8 cellular contexts compared by ENCODE assay signal in the genomic region with DNA sequence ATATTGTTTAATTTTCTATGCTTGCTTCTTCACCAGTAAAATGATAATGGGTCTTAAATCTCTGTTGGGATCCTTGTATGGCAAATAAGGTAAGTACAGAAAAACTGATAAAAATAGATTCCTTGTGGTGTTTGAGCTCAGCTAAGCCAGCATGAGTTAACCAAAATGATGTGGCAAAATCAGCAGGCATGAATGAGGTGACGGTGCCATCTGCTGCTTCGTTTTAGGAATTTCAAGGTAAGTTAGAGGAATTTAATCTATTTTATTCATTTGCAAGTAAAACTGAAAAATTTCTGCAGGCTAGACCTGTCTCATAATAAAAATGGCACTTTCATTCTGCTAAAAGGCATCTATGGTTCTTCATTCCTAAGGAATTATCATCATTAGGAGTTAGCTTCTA. TPM values are rescaled to one million over a fixed set of nuclear protein-coding genes. Genes with fewer than 3 reads are reported as not detected.
DNase-seq lines count a peak whose midpoint lies in the region; ATAC-seq and TF ChIP-seq lines count a peak whose summit lies in the region.

No MANE protein-coding gene starts in this region.

- no peaks in the 10 kb centered on the region for H3K9me3 ChIP-seq in liver (ENCODE audit: control insufficient read depth in 4 of 4, low read length in 3 of 4)

- peak; percentile 96 to 97 for TF ChIP-seq RAD21 in liver (IDR thresholded peaks at IDR 0.05)

- peaks cover 0 to 4% (median 0%) of the 10 kb centered on the region in 4 donors for H3K4me1 ChIP-seq in liver (ENCODE audit: control insufficient read depth in 4 of 4, insufficient read depth in 4 of 4, low read length in 3 of 4)

- peak; percentile 66 for DNase-seq in ELR (ENCODE audit: low read depth)
- DNase-seq in LHCN-M2 (ENCODE audit: low read depth): peak; percentile 34
- peak; percentile 11 for DNase-seq in T1000 (lab: John Stamatoyannopoulos, UW)
- peak; percentile 30 for DNase-seq in cerebellar cortex (ENCODE audit: low spot score)
- peak; percentile 45 for DNase-seq in stimulated activated naive CD8-positive, alpha-beta T cell treated with anti-CD3 and anti-CD28 coated beads, Interleukin-15, Interleukin-2, amounts not matched to agents 100 U/mL and 50 U/mL, for 24 hours
- DNase-seq in cerebellar nuclear complex (lab: John Stamatoyannopoulos, UW): no peak
- DNase-seq in HuH-7.5 (ENCODE audit: low spot score): no peak

- WGBS in liver: 9% methylated on average over 2 of the region's 2 CpGs

- no peak overlapping the region for H3K27ac ChIP-seq in liver (ENCODE audit: low read depth in 1 of 2, low read length in 2 of 2)

- H3K9ac ChIP-seq in liver (ENCODE audit: low read depth in 1 of 2, low read length in 2 of 2): no peak overlapping the region

- ATAC-seq in stimulated activated naive CD8-positive, alpha-beta T cell treated with anti-CD3 and anti-CD28 coated beads, Interleukin-15, Interleukin-2, amounts not matched to agents 100 U/mL and 50 U/mL, for 24 hours: peak; percentile 61

- no peaks in the 10 kb centered on the region for H3K36me3 ChIP-seq in liver (ENCODE audit: control insufficient read depth in 4 of 4, insufficient read depth in 3 of 4, low read depth in 1 of 4, low read length in 3 of 4)

- no peak overlapping the region for H3K4me3 ChIP-seq in liver (ENCODE audit: low read depth in 1 of 3, low read length in 3 of 3)

- TF ChIP-seq CTCF in liver (IDR thresholded peaks at IDR 0.05; ENCODE audit: low read depth, low read length, missing input control): peak; percentile 80

- no peaks in the 10 kb centered on the region for H3K27me3 ChIP-seq in liver (ENCODE audit: control insufficient read depth in 4 of 4, insufficient read depth in 4 of 4, low read length in 3 of 4)

TF ChIP-seq in liver, 16 proteins besides CTCF, POLR2A, EP300 and RAD21:
- TF ChIP-seq HNF4G (IDR thresholded peaks at IDR 0.05) (no peak), SP1 (IDR thresholded peaks at IDR 0.05) (no peak), FOXA1 (IDR thresholded peaks at IDR 0.05) (no peak), NR2F2 (IDR thresholded peaks at IDR 0.05) (no peak), YY1 (IDR thresholded peaks at IDR 0.05) (no peak), EGR1 (IDR thresholded peaks at IDR 0.05; ENCODE audit: low read depth in 2 of 2) (no peak), HNF4A (conservative IDR thresholded peaks at IDR 0.05) (no peak), GABPA (IDR thresholded peaks at IDR 0.05 in 1 of 2, conservative IDR thresholded peaks at IDR 0.05 in 1 of 2) (no peak), RXRA (IDR thresholded peaks at IDR 0.05) (no peak), JUND (IDR thresholded peaks at IDR 0.05) (no peak), TAF1 (conservative IDR thresholded peaks at IDR 0.05) (no peak), FOXA2 (IDR thresholded peaks at IDR 0.05) (no peak)
- TF ChIP-seq, protein P1, sequence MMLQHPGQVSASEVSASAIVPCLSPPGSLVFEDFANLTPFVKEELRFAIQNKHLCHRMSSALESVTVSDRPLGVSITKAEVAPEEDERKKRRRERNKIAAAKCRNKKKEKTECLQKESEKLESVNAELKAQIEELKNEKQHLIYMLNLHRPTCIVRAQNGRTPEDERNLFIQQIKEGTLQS (IDR thresholded peaks at IDR 0.05): no peak
- TF ChIP-seq, protein P2, sequence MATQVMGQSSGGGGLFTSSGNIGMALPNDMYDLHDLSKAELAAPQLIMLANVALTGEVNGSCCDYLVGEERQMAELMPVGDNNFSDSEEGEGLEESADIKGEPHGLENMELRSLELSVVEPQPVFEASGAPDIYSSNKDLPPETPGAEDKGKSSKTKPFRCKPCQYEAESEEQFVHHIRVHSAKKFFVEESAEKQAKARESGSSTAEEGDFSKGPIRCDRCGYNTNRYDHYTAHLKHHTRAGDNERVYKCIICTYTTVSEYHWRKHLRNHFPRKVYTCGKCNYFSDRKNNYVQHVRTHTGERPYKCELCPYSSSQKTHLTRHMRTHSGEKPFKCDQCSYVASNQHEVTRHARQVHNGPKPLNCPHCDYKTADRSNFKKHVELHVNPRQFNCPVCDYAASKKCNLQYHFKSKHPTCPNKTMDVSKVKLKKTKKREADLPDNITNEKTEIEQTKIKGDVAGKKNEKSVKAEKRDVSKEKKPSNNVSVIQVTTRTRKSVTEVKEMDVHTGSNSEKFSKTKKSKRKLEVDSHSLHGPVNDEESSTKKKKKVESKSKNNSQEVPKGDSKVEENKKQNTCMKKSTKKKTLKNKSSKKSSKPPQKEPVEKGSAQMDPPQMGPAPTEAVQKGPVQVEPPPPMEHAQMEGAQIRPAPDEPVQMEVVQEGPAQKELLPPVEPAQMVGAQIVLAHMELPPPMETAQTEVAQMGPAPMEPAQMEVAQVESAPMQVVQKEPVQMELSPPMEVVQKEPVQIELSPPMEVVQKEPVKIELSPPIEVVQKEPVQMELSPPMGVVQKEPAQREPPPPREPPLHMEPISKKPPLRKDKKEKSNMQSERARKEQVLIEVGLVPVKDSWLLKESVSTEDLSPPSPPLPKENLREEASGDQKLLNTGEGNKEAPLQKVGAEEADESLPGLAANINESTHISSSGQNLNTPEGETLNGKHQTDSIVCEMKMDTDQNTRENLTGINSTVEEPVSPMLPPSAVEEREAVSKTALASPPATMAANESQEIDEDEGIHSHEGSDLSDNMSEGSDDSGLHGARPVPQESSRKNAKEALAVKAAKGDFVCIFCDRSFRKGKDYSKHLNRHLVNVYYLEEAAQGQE (IDR thresholded peaks at IDR 0.05): no peak
- TF ChIP-seq, protein P3, sequence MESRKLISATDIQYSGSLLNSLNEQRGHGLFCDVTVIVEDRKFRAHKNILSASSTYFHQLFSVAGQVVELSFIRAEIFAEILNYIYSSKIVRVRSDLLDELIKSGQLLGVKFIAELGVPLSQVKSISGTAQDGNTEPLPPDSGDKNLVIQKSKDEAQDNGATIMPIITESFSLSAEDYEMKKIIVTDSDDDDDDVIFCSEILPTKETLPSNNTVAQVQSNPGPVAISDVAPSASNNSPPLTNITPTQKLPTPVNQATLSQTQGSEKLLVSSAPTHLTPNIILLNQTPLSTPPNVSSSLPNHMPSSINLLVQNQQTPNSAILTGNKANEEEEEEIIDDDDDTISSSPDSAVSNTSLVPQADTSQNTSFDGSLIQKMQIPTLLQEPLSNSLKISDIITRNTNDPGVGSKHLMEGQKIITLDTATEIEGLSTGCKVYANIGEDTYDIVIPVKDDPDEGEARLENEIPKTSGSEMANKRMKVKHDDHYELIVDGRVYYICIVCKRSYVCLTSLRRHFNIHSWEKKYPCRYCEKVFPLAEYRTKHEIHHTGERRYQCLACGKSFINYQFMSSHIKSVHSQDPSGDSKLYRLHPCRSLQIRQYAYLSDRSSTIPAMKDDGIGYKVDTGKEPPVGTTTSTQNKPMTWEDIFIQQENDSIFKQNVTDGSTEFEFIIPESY (IDR thresholded peaks at IDR 0.05): no peak
- TF ChIP-seq, protein P4, sequence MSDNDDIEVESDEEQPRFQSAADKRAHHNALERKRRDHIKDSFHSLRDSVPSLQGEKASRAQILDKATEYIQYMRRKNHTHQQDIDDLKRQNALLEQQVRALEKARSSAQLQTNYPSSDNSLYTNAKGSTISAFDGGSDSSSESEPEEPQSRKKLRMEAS (IDR thresholded peaks at IDR 0.05): no peak

RNA-seq across cellular contexts. Expression of a gene that starts 10.0 kb away (rescaled TPM):
- total RNA-seq in LHCN-M2 (2014; rRNA removed) (not detected in 2 replicates), liver (1 to 10 TPM; 3.6 to 7.0 TPM)
- not detected for polyA plus RNA-seq in LHCN-M2 (2012)
- 1 to 10 TPM; 2.8 to 3.9 TPM for polyA plus RNA-seq in liver

RNA-seq across cellular contexts. Expression of a gene that starts 31.9 kb away (rescaled TPM):
- total RNA-seq in LHCN-M2 (2014; rRNA removed): not detected in 2 replicates
- polyA plus RNA-seq in LHCN-M2 (2012): not detected
- under 1 TPM in 1 of 2 donors, not detected in 1; 0.37 TPM for total RNA-seq in liver
- polyA plus RNA-seq in liver: under 1 TPM in 1 of 2 donors, not detected in 1; 0.13 TPM

RNA-seq across cellular contexts. Expression of a gene that starts 38.8 kb away (rescaled TPM):
- not detected in 2 replicates for total RNA-seq in LHCN-M2 (2014; rRNA removed)
- polyA plus RNA-seq in LHCN-M2 (2012): not detected
- total RNA-seq in liver: under 1 TPM in 1 of 2 donors, not detected in 1; 0.37 TPM
- polyA plus RNA-seq in liver: not detected

RNA-seq across cellular contexts. Expression of a gene that starts 41.2 kb away (rescaled TPM):
- not detected in 2 replicates for total RNA-seq in LHCN-M2 (2014; rRNA removed)
- polyA plus RNA-seq in LHCN-M2 (2012): not detected
- total RNA-seq in liver: 1 to 10 TPM in 1 of 2 donors, under 1 TPM in 1; 0.09 to 2.1 TPM
- polyA plus RNA-seq in liver: 1 to 10 TPM; 1.1 to 1.2 TPM

Comparison
In these comparisons a context has a peak if more than half of its experiments do, and no peak if none do; other contexts are left out.
1. DNase-seq: peak in ELR (single experiment), LHCN-M2 (single experiment), T1000 (single experiment), cerebellar cortex (single experiment) and stimulated activated naive CD8-positive, alpha-beta T cell treated with anti-CD3 and anti-CD28 coated beads, Interleukin-15, Interleukin-2, amounts not matched to agents 100 U/mL and 50 U/mL, for 24 hours (single experiment); none in cerebellar nuclear complex (0 of 2) and HuH-7.5 (single experiment).